In the genomic region with DNA sequence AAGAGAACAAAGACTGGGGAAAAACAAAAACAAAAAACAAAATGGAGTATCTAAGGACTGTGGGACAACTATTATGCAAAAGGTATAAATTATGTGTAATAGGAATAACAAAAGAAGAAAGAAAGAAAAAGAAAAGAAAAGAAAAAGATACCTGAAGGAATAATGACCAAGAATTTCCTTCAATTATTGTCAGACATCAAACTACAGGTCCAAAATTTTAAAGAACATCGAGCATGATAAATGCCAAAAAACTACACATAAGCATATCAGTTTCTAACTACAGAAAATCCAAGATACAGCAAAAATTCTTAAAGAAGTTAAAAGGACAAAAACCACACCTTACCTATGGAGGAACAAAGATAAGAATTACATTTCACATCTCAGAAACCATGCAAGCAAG, we compare ENCODE assay signal across 8 cellular contexts.
"Had no signal": no experiment of that assay in that cellular context is flagged by ENCODE, and none has a peak within 500 bp of the region (broad histone marks: within the 10 kb centered on the region; RNA-seq: fewer than 3 reads in every experiment).

No MANE protein-coding gene starts in this region.

- H2AFZ ChIP-seq: GM23248 had no signal

- H3K4me3 ChIP-seq: GM23248 had no signal

- H3K9ac ChIP-seq: GM23248 had no signal

- H3K4me3 Mint-ChIP-seq: H9, HFFc6, IgD-negative memory B cell had no signal

- H3K27ac ChIP-seq: GM23248, HL-60 had no signal

- DNase-seq: GM23248, H9, HCEC 1CT, HFFc6, KBM-7 had no signal

- ATAC-seq: HepG2 had no signal

- H3K9me3 Mint-ChIP-seq: HFFc6 had no signal

- H3K27ac Mint-ChIP-seq: HFFc6, IgD-negative memory B cell had no signal
